Comparison of ENCODE assay signal across 3 cellular contexts in the genomic region with DNA sequence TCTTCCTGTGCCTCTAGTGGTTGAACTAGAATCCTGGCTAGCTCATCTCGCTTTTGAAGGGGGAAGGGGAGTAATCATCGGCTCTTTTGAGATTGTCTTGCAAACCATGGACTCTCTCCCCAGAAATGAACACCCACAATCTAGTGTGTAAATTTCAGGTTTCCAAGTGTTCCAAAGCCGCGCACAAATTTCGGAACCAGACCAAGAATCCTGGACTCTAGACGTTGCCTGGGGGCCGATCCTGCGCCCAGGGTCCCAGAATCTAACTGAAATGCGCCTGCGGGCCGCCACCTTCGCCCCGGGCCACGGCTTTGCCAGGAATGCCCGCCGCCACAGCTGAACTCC.
TF ChIP-seq lines count a peak whose summit lies in the region.

No MANE protein-coding gene starts in this region.

TF ChIP-seq in SK-N-SH, 30 proteins besides CTCF, POLR2A, EP300 and RAD21 (continued from another document):
- no peak for TF ChIP-seq SIN3A (IDR thresholded peaks at IDR 0.05; ENCODE audit: borderline replicate concordance, low read depth, low read length)
- no peak for TF ChIP-seq ELF1 (IDR thresholded peaks at IDR 0.05)
- TF ChIP-seq FOSL2 (IDR thresholded peaks at IDR 0.05; ENCODE audit: borderline replicate concordance, low read depth), result no peak
- TF ChIP-seq, protein P1, sequence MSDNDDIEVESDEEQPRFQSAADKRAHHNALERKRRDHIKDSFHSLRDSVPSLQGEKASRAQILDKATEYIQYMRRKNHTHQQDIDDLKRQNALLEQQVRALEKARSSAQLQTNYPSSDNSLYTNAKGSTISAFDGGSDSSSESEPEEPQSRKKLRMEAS (IDR thresholded peaks at IDR 0.05; ENCODE audit: low read depth), result no peak
- no peak for TF ChIP-seq TAF1 (IDR thresholded peaks at IDR 0.05; ENCODE audit: borderline replicate concordance, low read depth, low read length)
- TF ChIP-seq, protein P2, sequence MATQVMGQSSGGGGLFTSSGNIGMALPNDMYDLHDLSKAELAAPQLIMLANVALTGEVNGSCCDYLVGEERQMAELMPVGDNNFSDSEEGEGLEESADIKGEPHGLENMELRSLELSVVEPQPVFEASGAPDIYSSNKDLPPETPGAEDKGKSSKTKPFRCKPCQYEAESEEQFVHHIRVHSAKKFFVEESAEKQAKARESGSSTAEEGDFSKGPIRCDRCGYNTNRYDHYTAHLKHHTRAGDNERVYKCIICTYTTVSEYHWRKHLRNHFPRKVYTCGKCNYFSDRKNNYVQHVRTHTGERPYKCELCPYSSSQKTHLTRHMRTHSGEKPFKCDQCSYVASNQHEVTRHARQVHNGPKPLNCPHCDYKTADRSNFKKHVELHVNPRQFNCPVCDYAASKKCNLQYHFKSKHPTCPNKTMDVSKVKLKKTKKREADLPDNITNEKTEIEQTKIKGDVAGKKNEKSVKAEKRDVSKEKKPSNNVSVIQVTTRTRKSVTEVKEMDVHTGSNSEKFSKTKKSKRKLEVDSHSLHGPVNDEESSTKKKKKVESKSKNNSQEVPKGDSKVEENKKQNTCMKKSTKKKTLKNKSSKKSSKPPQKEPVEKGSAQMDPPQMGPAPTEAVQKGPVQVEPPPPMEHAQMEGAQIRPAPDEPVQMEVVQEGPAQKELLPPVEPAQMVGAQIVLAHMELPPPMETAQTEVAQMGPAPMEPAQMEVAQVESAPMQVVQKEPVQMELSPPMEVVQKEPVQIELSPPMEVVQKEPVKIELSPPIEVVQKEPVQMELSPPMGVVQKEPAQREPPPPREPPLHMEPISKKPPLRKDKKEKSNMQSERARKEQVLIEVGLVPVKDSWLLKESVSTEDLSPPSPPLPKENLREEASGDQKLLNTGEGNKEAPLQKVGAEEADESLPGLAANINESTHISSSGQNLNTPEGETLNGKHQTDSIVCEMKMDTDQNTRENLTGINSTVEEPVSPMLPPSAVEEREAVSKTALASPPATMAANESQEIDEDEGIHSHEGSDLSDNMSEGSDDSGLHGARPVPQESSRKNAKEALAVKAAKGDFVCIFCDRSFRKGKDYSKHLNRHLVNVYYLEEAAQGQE (IDR thresholded peaks at IDR 0.05; ENCODE audit: low read depth, low read length), result no peak
- TF ChIP-seq SMC3 (IDR thresholded peaks at IDR 0.05; ENCODE audit: low read depth, low read length), result no peak
- no peak for TF ChIP-seq MXI1 (IDR thresholded peaks at IDR 0.05; ENCODE audit: low read depth, low read length)
- TF ChIP-seq RFX5 (IDR thresholded peaks at IDR 0.05; ENCODE audit: low read length), result no peak
- TF ChIP-seq, protein P3, sequence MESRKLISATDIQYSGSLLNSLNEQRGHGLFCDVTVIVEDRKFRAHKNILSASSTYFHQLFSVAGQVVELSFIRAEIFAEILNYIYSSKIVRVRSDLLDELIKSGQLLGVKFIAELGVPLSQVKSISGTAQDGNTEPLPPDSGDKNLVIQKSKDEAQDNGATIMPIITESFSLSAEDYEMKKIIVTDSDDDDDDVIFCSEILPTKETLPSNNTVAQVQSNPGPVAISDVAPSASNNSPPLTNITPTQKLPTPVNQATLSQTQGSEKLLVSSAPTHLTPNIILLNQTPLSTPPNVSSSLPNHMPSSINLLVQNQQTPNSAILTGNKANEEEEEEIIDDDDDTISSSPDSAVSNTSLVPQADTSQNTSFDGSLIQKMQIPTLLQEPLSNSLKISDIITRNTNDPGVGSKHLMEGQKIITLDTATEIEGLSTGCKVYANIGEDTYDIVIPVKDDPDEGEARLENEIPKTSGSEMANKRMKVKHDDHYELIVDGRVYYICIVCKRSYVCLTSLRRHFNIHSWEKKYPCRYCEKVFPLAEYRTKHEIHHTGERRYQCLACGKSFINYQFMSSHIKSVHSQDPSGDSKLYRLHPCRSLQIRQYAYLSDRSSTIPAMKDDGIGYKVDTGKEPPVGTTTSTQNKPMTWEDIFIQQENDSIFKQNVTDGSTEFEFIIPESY (IDR thresholded peaks at IDR 0.05; ENCODE audit: borderline replicate concordance, low read depth), result no peak

TF ChIP-seq in SK-N-SH treated with all-trans-retinoic acid at 6 μM for 48 hours, 23 proteins besides CTCF, POLR2A, EP300 and RAD21 (continued from another document):
- TF ChIP-seq, protein P4, sequence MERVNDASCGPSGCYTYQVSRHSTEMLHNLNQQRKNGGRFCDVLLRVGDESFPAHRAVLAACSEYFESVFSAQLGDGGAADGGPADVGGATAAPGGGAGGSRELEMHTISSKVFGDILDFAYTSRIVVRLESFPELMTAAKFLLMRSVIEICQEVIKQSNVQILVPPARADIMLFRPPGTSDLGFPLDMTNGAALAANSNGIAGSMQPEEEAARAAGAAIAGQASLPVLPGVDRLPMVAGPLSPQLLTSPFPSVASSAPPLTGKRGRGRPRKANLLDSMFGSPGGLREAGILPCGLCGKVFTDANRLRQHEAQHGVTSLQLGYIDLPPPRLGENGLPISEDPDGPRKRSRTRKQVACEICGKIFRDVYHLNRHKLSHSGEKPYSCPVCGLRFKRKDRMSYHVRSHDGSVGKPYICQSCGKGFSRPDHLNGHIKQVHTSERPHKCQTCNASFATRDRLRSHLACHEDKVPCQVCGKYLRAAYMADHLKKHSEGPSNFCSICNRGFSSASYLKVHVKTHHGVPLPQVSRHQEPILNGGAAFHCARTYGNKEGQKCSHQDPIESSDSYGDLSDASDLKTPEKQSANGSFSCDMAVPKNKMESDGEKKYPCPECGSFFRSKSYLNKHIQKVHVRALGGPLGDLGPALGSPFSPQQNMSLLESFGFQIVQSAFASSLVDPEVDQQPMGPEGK (CRISPR knock-in tag; IDR thresholded peaks at IDR 0.05; ENCODE audit: borderline replicate concordance), result no peak
- TF ChIP-seq, protein P5, sequence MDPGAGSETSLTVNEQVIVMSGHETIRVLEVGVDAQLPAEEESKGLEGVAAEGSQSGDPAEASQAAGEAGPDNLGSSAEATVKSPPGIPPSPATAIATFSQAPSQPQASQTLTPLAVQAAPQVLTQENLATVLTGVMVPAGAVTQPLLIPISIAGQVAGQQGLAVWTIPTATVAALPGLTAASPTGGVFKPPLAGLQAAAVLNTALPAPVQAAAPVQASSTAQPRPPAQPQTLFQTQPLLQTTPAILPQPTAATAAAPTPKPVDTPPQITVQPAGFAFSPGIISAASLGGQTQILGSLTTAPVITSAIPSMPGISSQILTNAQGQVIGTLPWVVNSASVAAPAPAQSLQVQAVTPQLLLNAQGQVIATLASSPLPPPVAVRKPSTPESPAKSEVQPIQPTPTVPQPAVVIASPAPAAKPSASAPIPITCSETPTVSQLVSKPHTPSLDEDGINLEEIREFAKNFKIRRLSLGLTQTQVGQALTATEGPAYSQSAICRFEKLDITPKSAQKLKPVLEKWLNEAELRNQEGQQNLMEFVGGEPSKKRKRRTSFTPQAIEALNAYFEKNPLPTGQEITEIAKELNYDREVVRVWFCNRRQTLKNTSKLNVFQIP (CRISPR knock-in tag; IDR thresholded peaks at IDR 0.05; ENCODE audit: borderline replicate concordance, low read depth), result no peak
- TF ChIP-seq, protein P6, sequence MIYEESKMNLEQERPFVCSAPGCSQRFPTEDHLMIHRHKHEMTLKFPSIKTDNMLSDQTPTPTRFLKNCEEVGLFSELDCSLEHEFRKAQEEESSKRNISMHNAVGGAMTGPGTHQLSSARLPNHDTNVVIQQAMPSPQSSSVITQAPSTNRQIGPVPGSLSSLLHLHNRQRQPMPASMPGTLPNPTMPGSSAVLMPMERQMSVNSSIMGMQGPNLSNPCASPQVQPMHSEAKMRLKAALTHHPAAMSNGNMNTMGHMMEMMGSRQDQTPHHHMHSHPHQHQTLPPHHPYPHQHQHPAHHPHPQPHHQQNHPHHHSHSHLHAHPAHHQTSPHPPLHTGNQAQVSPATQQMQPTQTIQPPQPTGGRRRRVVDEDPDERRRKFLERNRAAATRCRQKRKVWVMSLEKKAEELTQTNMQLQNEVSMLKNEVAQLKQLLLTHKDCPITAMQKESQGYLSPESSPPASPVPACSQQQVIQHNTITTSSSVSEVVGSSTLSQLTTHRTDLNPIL (CRISPR knock-in tag; IDR thresholded peaks at IDR 0.05; ENCODE audit: low read depth), result no peak
- TF ChIP-seq TOX (CRISPR knock-in tag; IDR thresholded peaks at IDR 0.05; ENCODE audit: borderline replicate concordance), result no peak
- TF ChIP-seq, protein P7, sequence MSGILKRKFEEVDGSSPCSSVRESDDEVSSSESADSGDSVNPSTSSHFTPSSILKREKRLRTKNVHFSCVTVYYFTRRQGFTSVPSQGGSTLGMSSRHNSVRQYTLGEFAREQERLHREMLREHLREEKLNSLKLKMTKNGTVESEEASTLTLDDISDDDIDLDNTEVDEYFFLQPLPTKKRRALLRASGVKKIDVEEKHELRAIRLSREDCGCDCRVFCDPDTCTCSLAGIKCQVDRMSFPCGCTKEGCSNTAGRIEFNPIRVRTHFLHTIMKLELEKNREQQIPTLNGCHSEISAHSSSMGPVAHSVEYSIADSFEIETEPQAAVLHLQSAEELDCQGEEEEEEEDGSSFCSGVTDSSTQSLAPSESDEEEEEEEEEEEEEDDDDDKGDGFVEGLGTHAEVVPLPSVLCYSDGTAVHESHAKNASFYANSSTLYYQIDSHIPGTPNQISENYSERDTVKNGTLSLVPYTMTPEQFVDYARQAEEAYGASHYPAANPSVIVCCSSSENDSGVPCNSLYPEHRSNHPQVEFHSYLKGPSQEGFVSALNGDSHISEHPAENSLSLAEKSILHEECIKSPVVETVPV (CRISPR knock-in tag; IDR thresholded peaks at IDR 0.05), result no peak
- TF ChIP-seq GLIS3 (CRISPR knock-in tag; IDR thresholded peaks at IDR 0.05), result no peak
- TF ChIP-seq TCF4 (CRISPR knock-in tag; IDR thresholded peaks at IDR 0.05; ENCODE audit: borderline replicate concordance), result no peak
- TF ChIP-seq OSR1 (CRISPR knock-in tag; IDR thresholded peaks at IDR 0.05), result no peak
- no peak for TF ChIP-seq ISL1 (CRISPR knock-in tag; IDR thresholded peaks at IDR 0.05)

TF ChIP-seq in WTC11, 78 proteins besides CTCF, POLR2A, EP300 and RAD21 (continued from another document):
- TF ChIP-seq, protein P8, sequence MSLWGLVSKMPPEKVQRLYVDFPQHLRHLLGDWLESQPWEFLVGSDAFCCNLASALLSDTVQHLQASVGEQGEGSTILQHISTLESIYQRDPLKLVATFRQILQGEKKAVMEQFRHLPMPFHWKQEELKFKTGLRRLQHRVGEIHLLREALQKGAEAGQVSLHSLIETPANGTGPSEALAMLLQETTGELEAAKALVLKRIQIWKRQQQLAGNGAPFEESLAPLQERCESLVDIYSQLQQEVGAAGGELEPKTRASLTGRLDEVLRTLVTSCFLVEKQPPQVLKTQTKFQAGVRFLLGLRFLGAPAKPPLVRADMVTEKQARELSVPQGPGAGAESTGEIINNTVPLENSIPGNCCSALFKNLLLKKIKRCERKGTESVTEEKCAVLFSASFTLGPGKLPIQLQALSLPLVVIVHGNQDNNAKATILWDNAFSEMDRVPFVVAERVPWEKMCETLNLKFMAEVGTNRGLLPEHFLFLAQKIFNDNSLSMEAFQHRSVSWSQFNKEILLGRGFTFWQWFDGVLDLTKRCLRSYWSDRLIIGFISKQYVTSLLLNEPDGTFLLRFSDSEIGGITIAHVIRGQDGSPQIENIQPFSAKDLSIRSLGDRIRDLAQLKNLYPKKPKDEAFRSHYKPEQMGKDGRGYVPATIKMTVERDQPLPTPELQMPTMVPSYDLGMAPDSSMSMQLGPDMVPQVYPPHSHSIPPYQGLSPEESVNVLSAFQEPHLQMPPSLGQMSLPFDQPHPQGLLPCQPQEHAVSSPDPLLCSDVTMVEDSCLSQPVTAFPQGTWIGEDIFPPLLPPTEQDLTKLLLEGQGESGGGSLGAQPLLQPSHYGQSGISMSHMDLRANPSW (CRISPR knock-in tag; conservative IDR thresholded peaks at IDR 0.05; ENCODE audit: low read depth), result no peak
- TF ChIP-seq, protein P9, sequence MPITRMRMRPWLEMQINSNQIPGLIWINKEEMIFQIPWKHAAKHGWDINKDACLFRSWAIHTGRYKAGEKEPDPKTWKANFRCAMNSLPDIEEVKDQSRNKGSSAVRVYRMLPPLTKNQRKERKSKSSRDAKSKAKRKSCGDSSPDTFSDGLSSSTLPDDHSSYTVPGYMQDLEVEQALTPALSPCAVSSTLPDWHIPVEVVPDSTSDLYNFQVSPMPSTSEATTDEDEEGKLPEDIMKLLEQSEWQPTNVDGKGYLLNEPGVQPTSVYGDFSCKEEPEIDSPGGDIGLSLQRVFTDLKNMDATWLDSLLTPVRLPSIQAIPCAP (CRISPR knock-in tag; IDR thresholded peaks at IDR 0.05), result no peak
- TF ChIP-seq GRHL2 (CRISPR knock-in tag; IDR thresholded peaks at IDR 0.05; ENCODE audit: insufficient replicate concordance, severe bottlenecking), result no peak
- no peak for TF ChIP-seq NFYB (CRISPR knock-in tag; conservative IDR thresholded peaks at IDR 0.05; ENCODE audit: low read depth)
- no peak for TF ChIP-seq MXD4 (CRISPR knock-in tag; IDR thresholded peaks at IDR 0.05; ENCODE audit: borderline replicate concordance)
- TF ChIP-seq, protein P10, sequence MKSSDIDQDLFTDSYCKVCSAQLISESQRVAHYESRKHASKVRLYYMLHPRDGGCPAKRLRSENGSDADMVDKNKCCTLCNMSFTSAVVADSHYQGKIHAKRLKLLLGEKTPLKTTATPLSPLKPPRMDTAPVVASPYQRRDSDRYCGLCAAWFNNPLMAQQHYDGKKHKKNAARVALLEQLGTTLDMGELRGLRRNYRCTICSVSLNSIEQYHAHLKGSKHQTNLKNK (CRISPR knock-in tag; IDR thresholded peaks at IDR 0.05), result no peak
- no peak for TF ChIP-seq MYBL2 (CRISPR knock-in tag; IDR thresholded peaks at IDR 0.05)
- TF ChIP-seq ZNF423 (CRISPR knock-in tag; IDR thresholded peaks at IDR 0.05), result no peak
- TF ChIP-seq NR1H2 (CRISPR knock-in tag; IDR thresholded peaks at IDR 0.05), result no peak
- no peak for TF ChIP-seq KAT7 (CRISPR knock-in tag; IDR thresholded peaks at IDR 0.05; ENCODE audit: borderline replicate concordance)
